22 cellular contexts compared by ENCODE assay signal in genomic region chr14:80087411-80087810, GRCh38.
DNase-seq lines count a peak whose midpoint lies in the region.
"Had no signal": no experiment of that assay in that cellular context is flagged by ENCODE, and none has a peak within 500 bp of the region (broad histone marks: within the 10 kb centered on the region; RNA-seq: fewer than 3 reads in every experiment).

No MANE protein-coding gene starts in this region.

- no peaks in the 10 kb centered on the region for H3K79me2 ChIP-seq in trophoblast cell (ENCODE audit: control insufficient read depth, insufficient read depth, low read length, poor library complexity)

- no CpG with 5 or more reads among the region's 1 CpG for WGBS in trophoblast cell (ENCODE audit: extremely low coverage, insufficient coverage, insufficient read length)

- H4K12ac ChIP-seq in trophoblast cell (ENCODE audit: low read depth, low read length) = no peak overlapping the region

- H3K4ac ChIP-seq in trophoblast cell (ENCODE audit: low read depth, low read length) = no peak overlapping the region

- no peak overlapping the region for H2BK12ac ChIP-seq in trophoblast cell (ENCODE audit: low read length)

- H3K79me1 ChIP-seq in trophoblast cell (ENCODE audit: low read length) = no peaks in the 10 kb centered on the region

- H2AFZ ChIP-seq in trophoblast cell (ENCODE audit: insufficient read depth, low read length, poor library complexity) = no peak overlapping the region

- H4K8ac ChIP-seq in trophoblast cell (ENCODE audit: low read depth, low read length) = no peak overlapping the region

- H3K9me3 ChIP-seq in mucosa of stomach (ENCODE audit: control insufficient read depth, low read length) (no peaks in the 10 kb centered on the region), trophoblast cell (ENCODE audit: insufficient read depth, low read depth, low read length) (no peaks in the 10 kb centered on the region)
- H3K9me3 ChIP-seq: A549, BE2C, BLaER1 had no signal

- H3K9ac ChIP-seq in mucosa of stomach (ENCODE audit: low read length) (no peak overlapping the region), trophoblast cell (ENCODE audit: low read length) (no peak overlapping the region)
- H3K9ac ChIP-seq: BLaER1 had no signal

- no peaks in the 10 kb centered on the region for H3K36me3 ChIP-seq in mucosa of stomach (ENCODE audit: control insufficient read depth, insufficient read depth, low read length)
- no peaks in the 10 kb centered on the region for H3K36me3 ChIP-seq in trophoblast cell (ENCODE audit: control insufficient read depth in 1 of 2, insufficient read depth in 2 of 2, low read length in 2 of 2)
- H3K36me3 ChIP-seq: BE2C, BLaER1 had no signal

- H3K4me3 ChIP-seq in mucosa of stomach (ENCODE audit: low read length) = peak overlapping the region; percentile 4
- no peak overlapping the region for H3K4me3 ChIP-seq in trophoblast cell (ENCODE audit: low read depth, low read length)
- H3K4me3 ChIP-seq: A549, BLaER1, GM12878 had no signal

- no peak overlapping the region for H3K18ac ChIP-seq in trophoblast cell (ENCODE audit: low read length)

- no peak overlapping the region for H3K14ac ChIP-seq in trophoblast cell (ENCODE audit: low read length)

- H4K91ac ChIP-seq in trophoblast cell (ENCODE audit: low read depth, low read length) = no peak overlapping the region

- no peak overlapping the region for H3K27ac ChIP-seq in trophoblast cell (ENCODE audit: low read depth, low read length)
- H3K27ac ChIP-seq: 22Rv1, A549, BLaER1 had no signal

- H2BK120ac ChIP-seq in trophoblast cell (ENCODE audit: insufficient read depth, low read length, poor library complexity) = no peak overlapping the region

- H3K4me2 ChIP-seq in trophoblast cell (ENCODE audit: low read length) = no peak overlapping the region
- H3K4me2 ChIP-seq: A549, BLaER1 had no signal

- no peaks in the 10 kb centered on the region for H3K4me1 ChIP-seq in mucosa of stomach (ENCODE audit: control insufficient read depth, insufficient read depth, low read length)
- H3K4me1 ChIP-seq in trophoblast cell (ENCODE audit: control insufficient read depth in 1 of 2, insufficient read depth in 2 of 2, low read length in 2 of 2) = peaks cover 0 to 2% of the 10 kb centered on the region in 2 experiments
- H3K4me1 ChIP-seq: A549, BE2C, BLaER1 had no signal

- peak; percentile 23 for DNase-seq in NCI-H226
- DNase-seq in trophoblast cell = peak; percentile 47 to 74
- DNase-seq in T1000 (lab: John Stamatoyannopoulos, UW) = no peak
- DNase-seq in NCI-H2227 treated with DMSO at 0.1 percent for 48 hours (lab: John Stamatoyannopoulos, UW) = no peak
- DNase-seq: BE2C; C1 segment of cervical spinal cord; CD4-positive, alpha-beta memory T cell; CD4-positive, CD25-positive, alpha-beta regulatory T cell; CD8-positive, alpha-beta memory T cell; COR-L47; DMS 273 treated with DMSO at 0.1 percent for 48 hours; DMS153; DMS53; DMS79; DND-41; EL; GDM1 had no signal

- no peak overlapping the region for H3K23ac ChIP-seq in trophoblast cell (ENCODE audit: low read length)

- no peak overlapping the region for H2AK5ac ChIP-seq in trophoblast cell (ENCODE audit: low read length)

- H2BK5ac ChIP-seq in trophoblast cell (ENCODE audit: low read depth, low read length, poor library complexity) = no peak overlapping the region

- H3K27me3 ChIP-seq in mucosa of stomach (ENCODE audit: control insufficient read depth, insufficient read depth, low read length) (no peaks in the 10 kb centered on the region), trophoblast cell (ENCODE audit: insufficient read depth, low read length) (no peaks in the 10 kb centered on the region)
- H3K27me3 ChIP-seq: BE2C, BLaER1 had no signal

Comparison
In these comparisons a context has a peak if more than half of its experiments do, and no peak if none do; other contexts are left out.
1. DNase-seq: peak in NCI-H226 (single experiment) and trophoblast cell (2 of 2); none in T1000 (single experiment) and NCI-H2227 treated with DMSO at 0.1 percent for 48 hours (single experiment).